In genomic region chr3:101074518-101074917, GRCh38 we compare ENCODE assay signal across 16 cellular contexts.
DNase-seq lines count a peak whose midpoint lies in the region; ATAC-seq, FAIRE-seq and TF ChIP-seq lines count a peak whose summit lies in the region.
"Had no signal": no experiment of that assay in that cellular context is flagged by ENCODE, and none has a peak within 500 bp of the region (broad histone marks: within the 10 kb centered on the region; RNA-seq: fewer than 3 reads in every experiment).

No MANE protein-coding gene starts in this region.

- H3K4me3 ChIP-seq in K562 = no peak overlapping the region
- no peak overlapping the region for H3K4me3 ChIP-seq in CD8-positive, alpha-beta memory T cell (ENCODE audit: low read length)
- H3K4me3 ChIP-seq: GM23248 had no signal

- H3K9ac ChIP-seq in K562 (ENCODE audit: insufficient read depth in 1 of 2, low read depth in 2 of 2, low read length in 2 of 2) = no peak overlapping the region
- H3K9ac ChIP-seq: GM23248 had no signal

- BruUV-seq in Calu3 (replicated peaks; lab: Mats Ljungman, UMichigan) (no TSS peak), K562 (replicated peaks; lab: Mats Ljungman, UMichigan) (no TSS peak)

- H3K27ac Mint-ChIP-seq in Calu3 (ENCODE audit: unreplicated experiment) = peak overlapping the region; percentile 61
- peak overlapping the region in 1 of 8 donors; percentile 62 for H3K27ac Mint-ChIP-seq in CD8-positive, alpha-beta memory T cell
- H3K27ac Mint-ChIP-seq: IgD-negative memory B cell had no signal

- WGBS in K562 (ENCODE audit: insufficient coverage, low coverage, missing lambda C conversion rate) = 31% methylated on average over 2 of the region's 2 CpGs

- CTCF ChIA-PET in Calu3 (lab: Charles Lee) = no interaction called here
- CTCF ChIA-PET in K562 (lab: Yijun Ruan, JAX; ENCODE audit: low intra/inter-chr PET ratio) = no interaction called here
- CTCF ChIA-PET in CD8-positive, alpha-beta memory T cell (lab: Charles Lee) = no interaction called here

- TF ChIP-seq EP300 in Ishikawa (IDR thresholded peaks at IDR 0.05; ENCODE audit: borderline replicate concordance) (no peak), K562 (IDR thresholded peaks at IDR 0.05; ENCODE audit: low read length) (no peak)

- H3K9me3 ChIP-seq in K562 (replicated peaks; ENCODE audit: control insufficient read depth, insufficient read depth, low read depth, low read length) = no peaks in the 10 kb centered on the region
- no peaks in the 10 kb centered on the region for H3K9me3 ChIP-seq in CD8-positive, alpha-beta memory T cell (ENCODE audit: low read length)

- no peaks in the 10 kb centered on the region for H3K36me3 ChIP-seq in K562 (ENCODE audit: control insufficient read depth, insufficient read depth, low read length)
- H3K36me3 ChIP-seq in CD8-positive, alpha-beta memory T cell (ENCODE audit: insufficient read depth, low read length) = no peaks in the 10 kb centered on the region

- TF ChIP-seq RAD21 in Ishikawa (IDR thresholded peaks at IDR 0.05; ENCODE audit: low read depth) (no peak), K562 (CRISPR knock-in tag; conservative IDR thresholded peaks at IDR 0.05 in 1 of 2, IDR thresholded peaks at IDR 0.05 in 1 of 2) (no peak)

- TF ChIP-seq POLR2A in K562 (conservative IDR thresholded peaks at IDR 0.05) = no peak

- in situ Hi-C loops in K562 (cut with MboI) = loop anchor here (10.0 kb wide), 1 partner anchor 110 kb away; no protein-coding TSS in a partner anchor

- no peaks in the 10 kb centered on the region for H3K9me1 ChIP-seq in K562 (ENCODE audit: control insufficient read depth, insufficient read depth, low read length)

- intact Hi-C loops in Calu3 (cut with micrococcal nuclease; ENCODE audit: unreplicated experiment) (loop anchor here (5.0 kb wide), 2 partner anchors 82 to 182 kb away; partner anchors contain the start of gene ABI3BP), K562 (cut with micrococcal nuclease) (loop anchor here (5.0 kb wide), 1 partner anchor 308 kb away; no protein-coding TSS in a partner anchor)

- no peaks in the 10 kb centered on the region for H4K20me1 ChIP-seq in K562 (replicated peaks; ENCODE audit: control insufficient read depth, insufficient read depth, low read length)

- H3K27ac ChIP-seq in K562 (ENCODE audit: extremely low read depth, low read depth, low read length) = no peak overlapping the region
- H3K27ac ChIP-seq in CD8-positive, alpha-beta memory T cell (ENCODE audit: low read depth, low read length) = no peak overlapping the region
- H3K27ac ChIP-seq: GM23248 had no signal

- POLR2A ChIA-PET in K562 (lab: Yijun Ruan, JAX) = no interaction called here
- POLR2A ChIA-PET in CD8-positive, alpha-beta memory T cell (lab: Charles Lee) = no interaction called here

- TF ChIP-seq CTCF in Calu3 (IDR thresholded peaks at IDR 0.05; ENCODE audit: unreplicated experiment) = no peak
- no peak for TF ChIP-seq CTCF in K562 (IDR thresholded peaks at IDR 0.05 in 2 of 3, conservative IDR thresholded peaks at IDR 0.05 in 1 of 3; ENCODE audit: insufficient read depth in 2 of 3, low read depth in 1 of 3, low read length in 3 of 3)

- H3K4me2 ChIP-seq in K562 (ENCODE audit: insufficient read depth, low read length) = no peak overlapping the region

- peaks cover 44% of the 10 kb centered on the region for H3K4me1 Mint-ChIP-seq in Calu3 (ENCODE audit: low read depth, unreplicated experiment)
- no peaks in the 10 kb centered on the region for H3K4me1 Mint-ChIP-seq in CD8-positive, alpha-beta memory T cell

- H3K27me3 Mint-ChIP-seq in Calu3 (ENCODE audit: unreplicated experiment) = no peaks in the 10 kb centered on the region
- H3K27me3 Mint-ChIP-seq in CD8-positive, alpha-beta memory T cell = peaks cover 0 to 4% of the 10 kb centered on the region in 2 donors
- H3K27me3 Mint-ChIP-seq: IgD-negative memory B cell had no signal

- DNase-seq in Calu3 = peak; percentile 44
- DNase-seq in K562 (ENCODE audit: extremely low read depth in 1 of 4, low spot score in 3 of 4) = no peak
- peak; percentile 56 for DNase-seq in iris pigment epithelial cell (ENCODE audit: low read depth)
- DNase-seq in activated CD4-positive, alpha-beta T cell treated with anti-CD3 and anti-CD28 coated beads for 1 hour = no peak
- no peak for DNase-seq in activated naive CD4-positive, alpha-beta T cell (lab: John Stamatoyannopoulos, UW)
- no peak for DNase-seq in CD8-positive, alpha-beta memory T cell
- DNase-seq: C1 segment of cervical spinal cord, GM23248, HCEC 1CT, NCI-H1048, NCI-H2227 treated with DMSO at 0.1 percent for 48 hours, NCI-H524 had no signal

- no peak for ATAC-seq in K562

- no peaks in the 10 kb centered on the region for H3K27me3 ChIP-seq in K562 (ENCODE audit: control insufficient read depth in 2 of 2, insufficient read depth in 2 of 2, low read length in 2 of 2)
- H3K27me3 ChIP-seq in CD8-positive, alpha-beta memory T cell (ENCODE audit: insufficient read depth, low read length, poor library complexity, severe bottlenecking) = no peaks in the 10 kb centered on the region

- no peak overlapping the region for H3K4me3 Mint-ChIP-seq in Calu3 (ENCODE audit: low read depth, unreplicated experiment)
- no peak overlapping the region for H3K4me3 Mint-ChIP-seq in CD8-positive, alpha-beta memory T cell
- H3K4me3 Mint-ChIP-seq: IgD-negative memory B cell had no signal

- no peak for FAIRE-seq in K562 (lab: Jason Lieb, UNC)
- FAIRE-seq: A204.1, G401.6 had no signal

- H2AFZ ChIP-seq in K562 (ENCODE audit: low read depth, low read length) = no peak overlapping the region
- H2AFZ ChIP-seq: GM23248 had no signal

- no peaks in the 10 kb centered on the region for H3K4me1 ChIP-seq in K562 (replicated peaks in 1 of 2; ENCODE audit: control insufficient read depth in 2 of 2, insufficient read depth in 2 of 2, low read length in 2 of 2)
- H3K4me1 ChIP-seq in CD8-positive, alpha-beta memory T cell (ENCODE audit: insufficient read depth, low read length) = no peaks in the 10 kb centered on the region

- no peaks in the 10 kb centered on the region for H3K9me3 Mint-ChIP-seq in Calu3 (ENCODE audit: low read depth, unreplicated experiment)
- peaks cover 0 to 4% (median 0%) of the 10 kb centered on the region in 5 donors for H3K9me3 Mint-ChIP-seq in CD8-positive, alpha-beta memory T cell
- H3K9me3 Mint-ChIP-seq: IgD-negative memory B cell had no signal

- no peaks in the 10 kb centered on the region for H3K79me2 ChIP-seq in K562 (ENCODE audit: control insufficient read depth, insufficient read depth, low read length)

- peaks cover 5% of the 10 kb centered on the region for H3K36me3 Mint-ChIP-seq in Calu3 (ENCODE audit: insufficient read depth, unreplicated experiment)
- H3K36me3 Mint-ChIP-seq in CD8-positive, alpha-beta memory T cell = no peaks in the 10 kb centered on the region
- H3K36me3 Mint-ChIP-seq: IgD-negative memory B cell had no signal

TF ChIP-seq in Ishikawa, 13 proteins besides CTCF, POLR2A, EP300 and RAD21:
- TF ChIP-seq NFIC (IDR thresholded peaks at IDR 0.05) (0 out of 2 replicates have a peak, but pooled peaks have one; percentile 24), CREB1 (IDR thresholded peaks at IDR 0.05; ENCODE audit: low read depth) (no peak)
TF ChIP-seq in Ishikawa: peak in this region for 1.

TF ChIP-seq in K562, 482 proteins besides CTCF, POLR2A, EP300 and RAD21 (continues in another document):
- TF ChIP-seq ZNF41 (CRISPR knock-in tag; conservative IDR thresholded peaks at IDR 0.05) = no peak
- no peak for TF ChIP-seq ZSCAN32 (CRISPR knock-in tag; IDR thresholded peaks at IDR 0.05)
- TF ChIP-seq XRCC4 (IDR thresholded peaks at IDR 0.05; ENCODE audit: extremely low read depth, insufficient read depth, insufficient read length) = no peak
- TF ChIP-seq NRF1 (conservative IDR thresholded peaks at IDR 0.05 in 1 of 2, IDR thresholded peaks at IDR 0.05 in 1 of 2) = no peak
- TF ChIP-seq E2F3 (CRISPR knock-in tag; IDR thresholded peaks at IDR 0.05) = no peak
- TF ChIP-seq RBM25 (IDR thresholded peaks at IDR 0.05; ENCODE audit: low read depth, low read length, severe bottlenecking) = peak; percentile 19
- TF ChIP-seq FOXJ2 (tag; IDR thresholded peaks at IDR 0.05) = no peak
- no peak for TF ChIP-seq MLLT1 (IDR thresholded peaks at IDR 0.05)
- no peak for TF ChIP-seq ZNF764 (CRISPR knock-in tag; IDR thresholded peaks at IDR 0.05; ENCODE audit: low read depth)
- no peak for TF ChIP-seq SIN3B (IDR thresholded peaks at IDR 0.05; ENCODE audit: low read depth)
- no peak for TF ChIP-seq ZNF408 (CRISPR knock-in tag; IDR thresholded peaks at IDR 0.05; ENCODE audit: low read depth)
- peak; percentile 81 for TF ChIP-seq ZNF12 (CRISPR knock-in tag; IDR thresholded peaks at IDR 0.05)
- TF ChIP-seq, protein P1, sequence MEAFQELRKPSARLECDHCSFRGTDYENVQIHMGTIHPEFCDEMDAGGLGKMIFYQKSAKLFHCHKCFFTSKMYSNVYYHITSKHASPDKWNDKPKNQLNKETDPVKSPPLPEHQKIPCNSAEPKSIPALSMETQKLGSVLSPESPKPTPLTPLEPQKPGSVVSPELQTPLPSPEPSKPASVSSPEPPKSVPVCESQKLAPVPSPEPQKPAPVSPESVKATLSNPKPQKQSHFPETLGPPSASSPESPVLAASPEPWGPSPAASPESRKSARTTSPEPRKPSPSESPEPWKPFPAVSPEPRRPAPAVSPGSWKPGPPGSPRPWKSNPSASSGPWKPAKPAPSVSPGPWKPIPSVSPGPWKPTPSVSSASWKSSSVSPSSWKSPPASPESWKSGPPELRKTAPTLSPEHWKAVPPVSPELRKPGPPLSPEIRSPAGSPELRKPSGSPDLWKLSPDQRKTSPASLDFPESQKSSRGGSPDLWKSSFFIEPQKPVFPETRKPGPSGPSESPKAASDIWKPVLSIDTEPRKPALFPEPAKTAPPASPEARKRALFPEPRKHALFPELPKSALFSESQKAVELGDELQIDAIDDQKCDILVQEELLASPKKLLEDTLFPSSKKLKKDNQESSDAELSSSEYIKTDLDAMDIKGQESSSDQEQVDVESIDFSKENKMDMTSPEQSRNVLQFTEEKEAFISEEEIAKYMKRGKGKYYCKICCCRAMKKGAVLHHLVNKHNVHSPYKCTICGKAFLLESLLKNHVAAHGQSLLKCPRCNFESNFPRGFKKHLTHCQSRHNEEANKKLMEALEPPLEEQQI (IDR thresholded peaks at IDR 0.05) = no peak

Comparison
In these comparisons a context has a peak if more than half of its experiments do, and no peak if none do; other contexts are left out.
1. DNase-seq: peak in Calu3 (single experiment) and iris pigment epithelial cell (single experiment); none in K562 (0 of 4), activated CD4-positive, alpha-beta T cell treated with anti-CD3 and anti-CD28 coated beads for 1 hour (single experiment), activated naive CD4-positive, alpha-beta T cell (0 of 4) and CD8-positive, alpha-beta memory T cell (0 of 5).